In the genomic region with DNA sequence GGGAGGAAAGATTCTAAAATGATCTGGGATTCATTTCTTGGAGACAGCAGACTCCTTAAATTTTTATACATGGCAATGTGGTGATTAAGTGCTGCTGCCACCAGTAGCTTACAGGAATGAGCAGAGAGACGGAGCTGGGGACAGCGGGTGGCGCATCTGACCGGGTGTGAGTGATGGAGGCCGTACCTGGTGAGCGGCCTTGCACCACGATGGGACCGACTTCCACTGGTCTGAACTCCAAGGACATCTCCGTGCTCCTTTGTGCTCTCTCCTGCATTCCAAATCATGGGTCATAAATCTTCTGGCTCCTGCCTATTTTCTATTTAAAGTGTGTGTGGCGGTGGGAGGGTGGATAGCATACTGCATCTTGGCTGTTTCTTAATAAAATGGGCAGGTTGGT, we compare ENCODE assay signal across 20 cellular contexts.
"Had no signal": no experiment of that assay in that cellular context is flagged by ENCODE, and none has a peak within 500 bp of the region (broad histone marks: within the 10 kb centered on the region; RNA-seq: fewer than 3 reads in every experiment).

No MANE protein-coding gene starts in this region.

- H3K4me1 ChIP-seq: colonic mucosa, esophagus squamous epithelium, sigmoid colon, upper lobe of right lung had no signal

- H3K9me3 ChIP-seq: colonic mucosa, esophagus squamous epithelium, gastroesophageal sphincter, mucosa of descending colon, sigmoid colon, upper lobe of right lung had no signal

- H3K4me3 ChIP-seq: colonic mucosa, dorsolateral prefrontal cortex, esophagus squamous epithelium, gastroesophageal sphincter, mucosa of descending colon, sigmoid colon, upper lobe of right lung had no signal

- DNase-seq: activated CD4-positive, alpha-beta T cell treated with anti-CD3 and anti-CD28 coated beads, Interleukin-2, amount 50 U/mL, for 1 hour; activated CD4-positive, CD25-positive, alpha-beta regulatory T cell treated with anti-CD3 and anti-CD28 coated beads, Interleukin-2, amount 50 U/mL, for 72 hours; activated CD8-positive, alpha-beta T cell treated with anti-CD3 and anti-CD28 coated beads, Interleukin-2, amount 10 ng/mL, durations not matched to agents 7 days and 5 days; activated T-cell treated with anti-CD3 and anti-CD28 coated beads, Interleukin-2, amount 50 U/mL, for 24 hours; aorta; colonic mucosa; dorsolateral prefrontal cortex; esophagus squamous epithelium; head of caudate nucleus; left cardiac atrium; naive B cell; sigmoid colon; stimulated activated CD4-positive, alpha-beta T cell treated with anti-CD3 and anti-CD28 coated beads, Interleukin-4, amount 100 ng/mL, for 24 hours; stimulated activated naive CD4-positive, alpha-beta T cell treated with Interleukin-2 at 50 U/mL for 16 hours; upper lobe of right lung; WERI-Rb-1 had no signal

- H3K27ac ChIP-seq: colonic mucosa, dorsolateral prefrontal cortex, esophagus squamous epithelium, gastroesophageal sphincter, sigmoid colon, upper lobe of right lung, WERI-Rb-1 had no signal

- H3K36me3 ChIP-seq: colonic mucosa, esophagus squamous epithelium, gastroesophageal sphincter, sigmoid colon, upper lobe of right lung, WERI-Rb-1 had no signal

- ATAC-seq: activated CD8-positive, alpha-beta T cell treated with anti-CD3 and anti-CD28 coated beads, Interleukin-2, amount 10 ng/mL, durations not matched to agents 7 days and 5 days; activated naive CD4-positive, alpha-beta T cell treated with anti-CD3 and anti-CD28 coated beads, Interleukin-2, amount 50 U/mL, for 72 hours; activated T-helper 17 cell treated with anti-CD3 and anti-CD28 coated beads, Interleukin-2, amount 50 U/mL, for 72 hours; gastroesophageal sphincter had no signal
